9 cellular contexts compared by ENCODE assay signal in the genomic region with DNA sequence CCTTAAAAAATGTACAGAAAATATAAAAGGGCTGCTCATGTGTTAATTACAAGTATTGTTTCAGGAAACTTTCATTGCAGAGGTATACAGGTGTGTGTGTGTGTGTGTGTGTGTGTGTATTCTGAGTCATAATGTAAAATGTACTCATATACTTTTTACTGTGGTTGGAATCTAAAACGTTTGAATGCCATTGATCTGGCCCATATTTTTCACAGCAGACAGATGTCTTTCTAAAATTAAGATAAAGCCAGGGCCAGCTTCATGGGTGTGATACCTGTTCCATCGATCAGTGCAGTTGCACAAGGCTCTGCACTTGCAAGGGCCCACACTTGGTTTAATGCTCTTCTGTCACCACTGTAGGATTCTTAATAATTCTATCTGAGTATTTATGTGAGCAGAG.
A peak's percentile ranks its signal among the peaks of the same experiment; 100 is the strongest.
DNase-seq lines count a peak whose midpoint lies in the region; ATAC-seq, FAIRE-seq and TF ChIP-seq lines count a peak whose summit lies in the region.
"Had no signal": no experiment of that assay in that cellular context is flagged by ENCODE, and none has a peak within 500 bp of the region (broad histone marks: within the 10 kb centered on the region; RNA-seq: fewer than 3 reads in every experiment).

No MANE protein-coding gene starts in this region.

- peak; percentile 21 for FAIRE-seq in GM19239 (lab: Jason Lieb, UNC)

- H3K36me3 Mint-ChIP-seq in activated CD8-positive, alpha-beta T cell treated with anti-CD3 and anti-CD28 coated beads, Interleukin-2, amount 10 ng/mL, durations not matched to agents 7 days and 5 days (ENCODE audit: low read depth): peaks cover 4% of the 10 kb centered on the region

- CTCF ChIA-PET in activated CD8-positive, alpha-beta T cell treated with anti-CD3 and anti-CD28 coated beads, Interleukin-2, amount 10 ng/mL, durations not matched to agents 7 days and 5 days (lab: Charles Lee): interaction anchor here (0.5 to 2.1 kb wide), 5 partner anchors 11 to 119 kb away, joined by 3 to 16 read pairs (median 5); no protein-coding TSS in a partner anchor

- in situ Hi-C loops in HAP-1 (cut with MboI; ENCODE audit: low sequenced_read_pairs): no loop called here

- H3K4me1 Mint-ChIP-seq in activated CD8-positive, alpha-beta T cell treated with anti-CD3 and anti-CD28 coated beads, Interleukin-2, amount 10 ng/mL, durations not matched to agents 7 days and 5 days (ENCODE audit: low read depth): peaks cover 33% of the 10 kb centered on the region

- peak overlapping the region; percentile 88 for H3K27ac Mint-ChIP-seq in activated CD8-positive, alpha-beta T cell treated with anti-CD3 and anti-CD28 coated beads, Interleukin-2, amount 10 ng/mL, durations not matched to agents 7 days and 5 days

- no peaks in the 10 kb centered on the region for H3K27me3 ChIP-seq in parathyroid adenoma (ENCODE audit: control insufficient read depth, insufficient read depth, low read length)
- H3K27me3 ChIP-seq in HAP-1 (ENCODE audit: low read depth): no peaks in the 10 kb centered on the region
- H3K27me3 ChIP-seq: cardiac muscle cell had no signal

- POLR2A ChIA-PET in activated CD8-positive, alpha-beta T cell treated with anti-CD3 and anti-CD28 coated beads, Interleukin-2, amount 10 ng/mL, durations not matched to agents 7 days and 5 days (lab: Charles Lee): interaction anchor here (0.6 to 1.1 kb wide), 3 partner anchors 23 to 103 kb away, joined by 3 to 4 read pairs (median 4); no protein-coding TSS in a partner anchor

- H3K36me3 ChIP-seq in parathyroid adenoma (ENCODE audit: control insufficient read depth, insufficient read depth, low read length) (no peaks in the 10 kb centered on the region), HAP-1 (replicated peaks) (no peaks in the 10 kb centered on the region)
- H3K36me3 ChIP-seq: cardiac muscle cell had no signal

- ATAC-seq in HG02852 (IDR thresholded peaks at IDR 0.05; ENCODE audit: unreplicated experiment) (peak; percentile 49), Right ventricle myocardium inferior (no peak)
- peak; percentile 54 for ATAC-seq in activated CD8-positive, alpha-beta T cell treated with anti-CD3 and anti-CD28 coated beads, Interleukin-2, amount 10 ng/mL, durations not matched to agents 7 days and 5 days

- H3K27me3 Mint-ChIP-seq in activated CD8-positive, alpha-beta T cell treated with anti-CD3 and anti-CD28 coated beads, Interleukin-2, amount 10 ng/mL, durations not matched to agents 7 days and 5 days (ENCODE audit: low read depth): no peaks in the 10 kb centered on the region

- H3K4me1 ChIP-seq in parathyroid adenoma (peaks cover 12% of the 10 kb centered on the region), HAP-1 (peaks cover 23% of the 10 kb centered on the region)

- H2AFZ ChIP-seq in parathyroid adenoma: peak overlapping the region; percentile 70

- H3K4me3 ChIP-seq in parathyroid adenoma (ENCODE audit: low read depth, low read length): no peak overlapping the region
- H3K4me3 ChIP-seq in HAP-1: no peak overlapping the region
- H3K4me3 ChIP-seq: cardiac muscle cell, skin epidermis had no signal

- intact Hi-C loops in Right ventricle myocardium inferior (cut with DNase I): no loop called here

- TF ChIP-seq CTCF in parathyroid adenoma (IDR thresholded peaks at IDR 0.05): no peak

- H3K4me3 Mint-ChIP-seq in activated CD8-positive, alpha-beta T cell treated with anti-CD3 and anti-CD28 coated beads, Interleukin-2, amount 10 ng/mL, durations not matched to agents 7 days and 5 days: peak overlapping the region; percentile 55

- peaks cover 6% of the 10 kb centered on the region for H3K9me3 Mint-ChIP-seq in activated CD8-positive, alpha-beta T cell treated with anti-CD3 and anti-CD28 coated beads, Interleukin-2, amount 10 ng/mL, durations not matched to agents 7 days and 5 days (ENCODE audit: insufficient read depth)

- H3K9ac ChIP-seq in parathyroid adenoma: no peak overlapping the region

- no peaks in the 10 kb centered on the region for H3K79me2 ChIP-seq in parathyroid adenoma

- DNase-seq in GM19239 (ENCODE audit: insufficient read length, low spot score) (no peak), HAP-1 (ENCODE audit: low spot score in 2 of 2) (no peak), Right ventricle myocardium inferior (ENCODE audit: missing footprints) (no peak), cerebellar cortex (ENCODE audit: low spot score) (no peak)
- DNase-seq in activated CD8-positive, alpha-beta T cell treated with anti-CD3 and anti-CD28 coated beads, Interleukin-2, amount 10 ng/mL, durations not matched to agents 7 days and 5 days: no peak

- no peak overlapping the region for H3K4me2 ChIP-seq in parathyroid adenoma (ENCODE audit: low read length)

- no peaks in the 10 kb centered on the region for H3K9me3 ChIP-seq in parathyroid adenoma (ENCODE audit: control insufficient read depth, low read length)
- H3K9me3 ChIP-seq in HAP-1: no peaks in the 10 kb centered on the region

- H3K27ac ChIP-seq in parathyroid adenoma: peak overlapping the region; percentile 11
- H3K27ac ChIP-seq: cardiac muscle cell had no signal
